In the genomic region with DNA sequence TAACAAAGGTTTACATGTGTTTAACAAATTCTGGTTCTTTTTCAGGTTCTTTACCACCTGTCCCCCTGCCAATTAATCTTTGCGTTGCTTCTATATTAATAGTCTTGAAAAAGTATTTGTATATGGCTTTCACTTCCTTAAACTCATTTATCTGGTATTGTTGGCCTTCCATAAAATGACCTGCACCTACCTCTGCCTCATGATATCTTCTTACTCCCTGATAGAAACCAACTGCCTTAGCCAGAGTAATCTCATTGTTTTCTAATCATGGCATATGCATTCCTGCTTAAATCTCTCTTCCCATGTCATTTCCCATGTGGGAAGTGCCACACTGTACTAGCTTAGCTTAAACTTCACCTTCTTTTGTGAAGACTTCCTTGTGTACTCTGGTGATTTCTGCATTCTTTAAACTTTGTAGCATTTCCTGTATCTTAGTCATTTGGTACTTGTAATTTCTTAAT, we compare ENCODE assay signal across 9 cellular contexts. TPM values are rescaled to one million over a fixed set of nuclear protein-coding genes. Genes with fewer than 3 reads are reported as not detected.
DNase-seq lines count a peak whose midpoint lies in the region; ATAC-seq and TF ChIP-seq lines count a peak whose summit lies in the region.
"Had no signal": no experiment of that assay in that cellular context is flagged by ENCODE, and none has a peak within 500 bp of the region (broad histone marks: within the 10 kb centered on the region; RNA-seq: fewer than 3 reads in every experiment).

No MANE protein-coding gene starts in this region.

- TF ChIP-seq CTCF in CD8-positive, alpha-beta T cell (IDR thresholded peaks at IDR 0.05) = no peak

- peak; percentile 51 for ATAC-seq in GM19452 (IDR thresholded peaks at IDR 0.05; ENCODE audit: unreplicated experiment)
- ATAC-seq in HG03442 (IDR thresholded peaks at IDR 0.05; ENCODE audit: unreplicated experiment) = peak; percentile 55
- ATAC-seq in CD8-positive, alpha-beta T cell = no peak

- H3K4me1 Mint-ChIP-seq in CD8-positive, alpha-beta T cell (ENCODE audit: low read depth) = peaks cover 75% of the 10 kb centered on the region

- H3K4me3 ChIP-seq in CD8-positive, alpha-beta T cell (ENCODE audit: low read depth, low read length) = no peak overlapping the region
- H3K4me3 ChIP-seq: SK-N-MC had no signal

- H3K9me3 Mint-ChIP-seq in CD8-positive, alpha-beta T cell = no peaks in the 10 kb centered on the region

- no peak overlapping the region for H3K27ac ChIP-seq in CD8-positive, alpha-beta T cell (ENCODE audit: low read depth, low read length)
- H3K27ac ChIP-seq: SK-N-MC had no signal

- peaks cover 57% of the 10 kb centered on the region for H3K4me1 ChIP-seq in CD8-positive, alpha-beta T cell (ENCODE audit: insufficient read depth, low read length)

- no peak overlapping the region for H3K27ac Mint-ChIP-seq in CD8-positive, alpha-beta T cell

- H3K4me3 Mint-ChIP-seq in CD8-positive, alpha-beta T cell = no peak overlapping the region

- no peaks in the 10 kb centered on the region for H3K27me3 Mint-ChIP-seq in CD8-positive, alpha-beta T cell (ENCODE audit: low read depth)

- DNase-seq in D341Med (ENCODE audit: low spot score) (peak; percentile 34), dermis blood vessel endothelial cell (peak; percentile 62), AML-193 (lab: John Stamatoyannopoulos, UW) (no peak), NCI-H446 treated with DMSO at 0.1 percent for 48 hours (lab: John Stamatoyannopoulos, UW) (no peak), DMS153 (lab: John Stamatoyannopoulos, UW) (no peak)
- no peak for DNase-seq in CD8-positive, alpha-beta T cell

- H3K36me3 ChIP-seq in CD8-positive, alpha-beta T cell (ENCODE audit: insufficient read depth, low read length) = no peaks in the 10 kb centered on the region

- POLR2A ChIA-PET in CD8-positive, alpha-beta T cell (lab: Charles Lee) = no interaction called here

- H3K9me3 ChIP-seq in CD8-positive, alpha-beta T cell (ENCODE audit: low read length) = no peaks in the 10 kb centered on the region

- H3K36me3 Mint-ChIP-seq in CD8-positive, alpha-beta T cell = peaks cover 3% of the 10 kb centered on the region

- H3K27me3 ChIP-seq in CD8-positive, alpha-beta T cell (ENCODE audit: insufficient read depth, low read length) = no peaks in the 10 kb centered on the region

- intact Hi-C loops in CD8-positive, alpha-beta T cell (cut with DNase I, micrococcal nuclease) = no loop called here

- CTCF ChIA-PET in CD8-positive, alpha-beta T cell (lab: Charles Lee) = no interaction called here

RNA-seq across cellular contexts. Expression of a gene that starts 8.7 kb away (rescaled TPM):
- total RNA-seq in dermis blood vessel endothelial cell = 26.7 and 44.4 TPM in 2 replicates
- total RNA-seq in CD8-positive, alpha-beta T cell = 10 to 100 TPM; 38.9 to 42.8 TPM

Comparison
In these comparisons a context has a peak if more than half of its experiments do, and no peak if none do; other contexts are left out.
1. DNase-seq: peak in D341Med (single experiment) and dermis blood vessel endothelial cell (single experiment); none in AML-193 (0 of 2), NCI-H446 treated with DMSO at 0.1 percent for 48 hours (single experiment), CD8-positive, alpha-beta T cell (0 of 7) and DMS153 (single experiment).